11 cellular contexts compared by ENCODE assay signal in genomic region chr2:157897106-157897971, GRCh38. TPM values are rescaled to one million over a fixed set of nuclear protein-coding genes. Genes with fewer than 3 reads are reported as not detected.
DNase-seq lines count a peak whose midpoint lies in the region; ATAC-seq lines count a peak whose summit lies in the region.
"Had no signal": no experiment of that assay in that cellular context is flagged by ENCODE, and none has a peak within 500 bp of the region (broad histone marks: within the 10 kb centered on the region; RNA-seq: fewer than 3 reads in every experiment).

No MANE protein-coding gene starts in this region.

- ATAC-seq in HG03558 (IDR thresholded peaks at IDR 0.05; ENCODE audit: extremely low read depth, unreplicated experiment) = peak; percentile 27

- peak overlapping the region; percentile 7 for H3K4me3 ChIP-seq in thymus (ENCODE audit: low read length)
- H3K4me3 ChIP-seq: A549 had no signal

- H3K4me1 ChIP-seq in thymus (ENCODE audit: control insufficient read depth, insufficient read depth, low read length) = peaks cover 14% of the 10 kb centered on the region

- peak overlapping the region; percentile 97 for H3K27ac ChIP-seq in thymus (ENCODE audit: low read depth)
- H3K27ac ChIP-seq: epithelial cell of prostate had no signal

- peak overlapping the region; percentile 97 for H3K27ac Mint-ChIP-seq in activated T-helper 1 cell treated with anti-CD3 and anti-CD28 coated beads, Interleukin-12 subunit alpha, Interleukin-12 subunit beta, Interleukin-2, Interleukin-4 antibody, amounts not matched to agents 30 ng/mL and 10 ng/mL and 1 ng/mL, durations not matched to agents 14 hours and 24 hours and 36 hours

- H3K4me3 Mint-ChIP-seq in activated T-helper 1 cell treated with anti-CD3 and anti-CD28 coated beads, Interleukin-12 subunit alpha, Interleukin-12 subunit beta, Interleukin-2, Interleukin-4 antibody, amounts not matched to agents 30 ng/mL and 10 ng/mL and 1 ng/mL, durations not matched to agents 14 hours and 24 hours and 36 hours = peak overlapping the region; percentile 82

- WGBS in thymus = 47% methylated on average over 4 of the region's 4 CpGs

- no peaks in the 10 kb centered on the region for H3K27me3 Mint-ChIP-seq in activated T-helper 1 cell treated with anti-CD3 and anti-CD28 coated beads, Interleukin-12 subunit alpha, Interleukin-12 subunit beta, Interleukin-2, Interleukin-4 antibody, amounts not matched to agents 30 ng/mL and 10 ng/mL and 1 ng/mL, durations not matched to agents 14 hours and 24 hours and 36 hours (ENCODE audit: insufficient read depth)

- H3K9me3 ChIP-seq in thymus (ENCODE audit: control insufficient read depth) = no peaks in the 10 kb centered on the region
- H3K9me3 ChIP-seq: A549 had no signal

- no peaks in the 10 kb centered on the region for H3K36me3 ChIP-seq in thymus (ENCODE audit: control insufficient read depth, insufficient read depth)

- intact Hi-C loops in activated T-helper 1 cell treated with anti-CD3 and anti-CD28 coated beads, Interleukin-12 subunit alpha, Interleukin-12 subunit beta, Interleukin-2, Interleukin-4 antibody, amounts not matched to agents 30 ng/mL and 10 ng/mL and 1 ng/mL, durations not matched to agents 14 hours and 24 hours and 36 hours (cut with micrococcal nuclease) = loop anchor here (1.0 to 5.0 kb wide), 6 partner anchors 21 to 1980 kb away; partner anchors contain the start of genes ACVR1, CCDC148, ERMN and MARCHF7
- intact Hi-C loops in posterior cingulate gyrus (cut with DNase I) = no loop called here

- peaks cover 79% of the 10 kb centered on the region for H3K4me1 Mint-ChIP-seq in activated T-helper 1 cell treated with anti-CD3 and anti-CD28 coated beads, Interleukin-12 subunit alpha, Interleukin-12 subunit beta, Interleukin-2, Interleukin-4 antibody, amounts not matched to agents 30 ng/mL and 10 ng/mL and 1 ng/mL, durations not matched to agents 14 hours and 24 hours and 36 hours (ENCODE audit: low read depth)

- peaks cover 2% of the 10 kb centered on the region for H3K36me3 Mint-ChIP-seq in activated T-helper 1 cell treated with anti-CD3 and anti-CD28 coated beads, Interleukin-12 subunit alpha, Interleukin-12 subunit beta, Interleukin-2, Interleukin-4 antibody, amounts not matched to agents 30 ng/mL and 10 ng/mL and 1 ng/mL, durations not matched to agents 14 hours and 24 hours and 36 hours (ENCODE audit: low read depth)

- DNase-seq in activated CD8-positive, alpha-beta memory T cell treated with anti-CD3 and anti-CD28 coated beads for 24 hours = peak; percentile 81
- no peak for DNase-seq in activated CD8-positive, alpha-beta memory T cell treated with anti-CD3 and anti-CD28 coated beads, Interleukin-2, amount 50 U/mL, for 4 hours
- DNase-seq in activated T-helper 1 cell treated with anti-CD3 and anti-CD28 coated beads, Interleukin-12 subunit alpha, Interleukin-12 subunit beta, Interleukin-2, Interleukin-4 antibody, amounts not matched to agents 30 ng/mL and 10 ng/mL and 1 ng/mL, durations not matched to agents 14 hours and 24 hours and 36 hours (ENCODE audit: low spot score) = peak; percentile 52
- no peak for DNase-seq in superior temporal gyrus (ENCODE audit: extremely low spot score)
- DNase-seq in amygdala (lab: John Stamatoyannopoulos, UW) = no peak
- DNase-seq in posterior cingulate gyrus = no peak
- DNase-seq: T1000 had no signal

- no peaks in the 10 kb centered on the region for H3K9me3 Mint-ChIP-seq in activated T-helper 1 cell treated with anti-CD3 and anti-CD28 coated beads, Interleukin-12 subunit alpha, Interleukin-12 subunit beta, Interleukin-2, Interleukin-4 antibody, amounts not matched to agents 30 ng/mL and 10 ng/mL and 1 ng/mL, durations not matched to agents 14 hours and 24 hours and 36 hours

- H3K27me3 ChIP-seq in thymus (ENCODE audit: control insufficient read depth, insufficient read depth) = no peaks in the 10 kb centered on the region

RNA-seq across cellular contexts. Expression of gene ACVR1, which starts 21.2 kb away (rescaled TPM):
- 44.0 and 46.5 TPM in 2 replicates for total RNA-seq in activated T-helper 1 cell treated with anti-CD3 and anti-CD28 coated beads, Interleukin-12 subunit alpha, Interleukin-12 subunit beta, Interleukin-2, Interleukin-4 antibody, amounts not matched to agents 30 ng/mL and 10 ng/mL and 1 ng/mL, durations not matched to agents 14 hours and 24 hours and 36 hours
- 8.0 TPM for polyA plus RNA-seq in thymus

Comparison
In these comparisons a context has a peak if more than half of its experiments do, and no peak if none do; other contexts are left out.
1. DNase-seq: peak in activated CD8-positive, alpha-beta memory T cell treated with anti-CD3 and anti-CD28 coated beads for 24 hours (single experiment) and activated T-helper 1 cell treated with anti-CD3 and anti-CD28 coated beads, Interleukin-12 subunit alpha, Interleukin-12 subunit beta, Interleukin-2, Interleukin-4 antibody, amounts not matched to agents 30 ng/mL and 10 ng/mL and 1 ng/mL, durations not matched to agents 14 hours and 24 hours and 36 hours (single experiment); none in activated CD8-positive, alpha-beta memory T cell treated with anti-CD3 and anti-CD28 coated beads, Interleukin-2, amount 50 U/mL, for 4 hours (single experiment), superior temporal gyrus (single experiment), amygdala (0 of 56) and posterior cingulate gyrus (0 of 10).